13 cellular contexts compared by ENCODE assay signal in the genomic region with DNA sequence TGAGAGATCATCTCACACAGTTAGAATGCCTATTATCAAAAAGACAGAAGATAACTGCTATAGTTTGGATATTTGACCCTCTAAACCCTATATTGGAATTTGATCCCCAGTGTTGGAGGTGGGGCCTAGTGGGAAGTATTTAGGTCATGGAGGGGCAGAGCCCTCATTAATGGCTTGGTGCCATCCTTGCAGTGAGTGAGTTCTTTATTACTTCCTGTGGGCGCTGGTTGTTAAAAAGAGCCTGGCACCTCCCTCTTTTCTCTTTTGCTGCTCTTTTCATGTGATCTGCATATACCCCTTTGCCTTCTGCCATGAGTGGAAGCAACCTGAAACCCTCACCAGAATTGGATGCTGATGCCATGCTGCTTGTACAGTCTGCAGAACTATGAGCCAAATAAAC.
DNase-seq lines count a peak whose midpoint lies in the region; ATAC-seq and TF ChIP-seq lines count a peak whose summit lies in the region.
"Had no signal": no experiment of that assay in that cellular context is flagged by ENCODE, and none has a peak within 500 bp of the region (broad histone marks: within the 10 kb centered on the region; RNA-seq: fewer than 3 reads in every experiment).

No MANE protein-coding gene starts in this region.

- H4K20me1 ChIP-seq in DND-41 (ENCODE audit: insufficient read depth, low read length), result no peaks in the 10 kb centered on the region

- no peaks in the 10 kb centered on the region for H3K27me3 ChIP-seq in DND-41 (ENCODE audit: insufficient read depth, low read length, poor library complexity)
- H3K27me3 ChIP-seq in CD4-positive, alpha-beta T cell (ENCODE audit: control insufficient read depth, insufficient read depth, low read length), result no peaks in the 10 kb centered on the region

- no peaks in the 10 kb centered on the region for H3K27me3 Mint-ChIP-seq in CD4-positive, alpha-beta T cell

- no peaks in the 10 kb centered on the region for H3K4me1 ChIP-seq in DND-41 (ENCODE audit: insufficient read depth, low read length)

- H3K9me3 Mint-ChIP-seq in CD4-positive, alpha-beta T cell, result no peaks in the 10 kb centered on the region

- H3K79me2 ChIP-seq in DND-41 (ENCODE audit: insufficient read depth, low read length), result no peaks in the 10 kb centered on the region

- H3K36me3 ChIP-seq in DND-41 (ENCODE audit: insufficient read depth, low read length), result peaks cover 21% of the 10 kb centered on the region

- POLR2A ChIA-PET in CD4-positive, alpha-beta T cell (lab: Charles Lee), result no interaction called here

- H3K27ac Mint-ChIP-seq in CD4-positive, alpha-beta T cell, result no peak overlapping the region
- H3K27ac Mint-ChIP-seq: CD14-positive monocyte had no signal

- intact Hi-C loops in CD4-positive, alpha-beta T cell (cut with DNase I, micrococcal nuclease), result no loop called here
- intact Hi-C loops in Right ventricle myocardium inferior (cut with DNase I) (no loop called here), left ventricle myocardium superior (cut with micrococcal nuclease) (no loop called here)

- H3K4me3 Mint-ChIP-seq in CD4-positive, alpha-beta T cell, result no peak overlapping the region
- H3K4me3 Mint-ChIP-seq: CD14-positive monocyte had no signal

- TF ChIP-seq CTCF in DND-41 (IDR thresholded peaks at IDR 0.05; ENCODE audit: borderline replicate concordance, extremely low read depth, low read length, poor library complexity, severe bottlenecking), result no peak
- TF ChIP-seq CTCF in fibroblast of mammary gland (conservative IDR thresholded peaks at IDR 0.05; ENCODE audit: control insufficient read depth, insufficient read depth, low read depth, low read length), result no peak
- no peak for TF ChIP-seq CTCF in CD4-positive, alpha-beta T cell (IDR thresholded peaks at IDR 0.05)

- H2AFZ ChIP-seq in DND-41 (ENCODE audit: low read depth, low read length), result no peak overlapping the region

- no peaks in the 10 kb centered on the region for H3K9me3 ChIP-seq in DND-41 (ENCODE audit: insufficient read depth, low read length, severe bottlenecking)
- H3K9me3 ChIP-seq in CD4-positive, alpha-beta T cell (ENCODE audit: control insufficient read depth, low read length), result no peaks in the 10 kb centered on the region

- H3K4me2 ChIP-seq in DND-41 (ENCODE audit: insufficient read depth, low read length), result no peak overlapping the region

- no peak overlapping the region for H3K27ac ChIP-seq in DND-41 (ENCODE audit: low read length)
- H3K27ac ChIP-seq in substantia nigra (ENCODE audit: low read depth, low read length, poor library complexity, severe bottlenecking), result no peak overlapping the region
- H3K27ac ChIP-seq in CD4-positive, alpha-beta T cell (ENCODE audit: low read depth, low read length), result no peak overlapping the region

- DNase-seq in DND-41 (no peak), HT-29 (ENCODE audit: low spot score) (peak; percentile 11), RKO (ENCODE audit: low spot score) (peak; percentile 10), fibroblast of mammary gland (ENCODE audit: low read depth) (peak; percentile 5), substantia nigra (lab: John Stamatoyannopoulos, UW) (no peak), Right ventricle myocardium inferior (ENCODE audit: missing footprints) (no peak), left ventricle myocardium superior (no peak)
- no peak for DNase-seq in CD4-positive, alpha-beta T cell
- DNase-seq: COR-L47, Karpas-422, NCI-H1105 treated with DMSO at 0.1 percent for 48 hours, NCI-H1694 treated with DMSO at 0.1 percent for 48 hours had no signal

- ATAC-seq in DND-41 (ENCODE audit: insufficient read depth, low read depth) (peak; percentile 57; the same call in 1 of the 3 replicates), Right ventricle myocardium inferior (no peak), left ventricle myocardium superior (no peak)
- no peak for ATAC-seq in CD4-positive, alpha-beta T cell (ENCODE audit: poor library complexity)

- H3K4me3 ChIP-seq in DND-41 (ENCODE audit: low read depth in 1 of 2, low read length in 2 of 2) (no peak overlapping the region), fibroblast of mammary gland (ENCODE audit: control insufficient read depth, low read depth, low read length) (no peak overlapping the region)

- H3K36me3 Mint-ChIP-seq in CD4-positive, alpha-beta T cell (ENCODE audit: low read depth), result peaks cover 60% of the 10 kb centered on the region

- H3K4me1 Mint-ChIP-seq in CD4-positive, alpha-beta T cell (ENCODE audit: low read depth), result peaks cover 7% of the 10 kb centered on the region

- no peak overlapping the region for H3K9ac ChIP-seq in DND-41 (ENCODE audit: low read depth, low read length)

- CTCF ChIA-PET in CD4-positive, alpha-beta T cell (lab: Charles Lee), result no interaction called here

Comparison
In these comparisons a context has a peak if more than half of its experiments do, and no peak if none do; other contexts are left out.
1. DNase-seq: peak in HT-29 (single experiment), RKO (single experiment) and fibroblast of mammary gland (single experiment); none in DND-41 (single experiment), substantia nigra (0 of 49), CD4-positive, alpha-beta T cell (0 of 10), Right ventricle myocardium inferior (single experiment) and left ventricle myocardium superior (single experiment).